Comparison of ENCODE assay signal across 13 cellular contexts in genomic region chr13:78589206-78589605, GRCh38. TPM values are rescaled to one million over a fixed set of nuclear protein-coding genes. Genes with fewer than 3 reads are reported as not detected.
DNase-seq lines count a peak whose midpoint lies in the region; ATAC-seq and TF ChIP-seq lines count a peak whose summit lies in the region.
"Had no signal": no experiment of that assay in that cellular context is flagged by ENCODE, and none has a peak within 500 bp of the region (broad histone marks: within the 10 kb centered on the region; RNA-seq: fewer than 3 reads in every experiment).

No MANE protein-coding gene starts in this region.

- in situ Hi-C loops in Caki2 (cut with HindIII; ENCODE audit: low pct_unique_long_range_greater_than_20kb, low sequenced_read_pairs), result no loop called here

- H4K20me1 ChIP-seq in HCT116 (ENCODE audit: insufficient read depth), result no peaks in the 10 kb centered on the region; the same call in 1 of the 2 replicates

- no peaks in the 10 kb centered on the region for H3K36me3 ChIP-seq in HCT116 (ENCODE audit: control insufficient read depth in 1 of 2, insufficient read depth in 2 of 2, low read length in 2 of 2)
- H3K36me3 ChIP-seq: ovary had no signal

- POLR2A ChIA-PET in HCT116 (lab: Charles Lee), result no interaction called here

- H3K4me3 ChIP-seq in HCT116 (replicated peaks in 1 of 2; ENCODE audit: low read depth in 1 of 2, low read length in 2 of 2), result no peak overlapping the region
- H3K4me3 ChIP-seq: ovary had no signal

- H3K79me2 ChIP-seq in HCT116 (ENCODE audit: insufficient read depth, low read length), result no peaks in the 10 kb centered on the region

- H3K36me3 Mint-ChIP-seq in stimulated activated effector memory CD8-positive, alpha-beta T cell treated with anti-CD3 and anti-CD28 coated beads, Interleukin-12 subunit alpha, Interleukin-12 subunit beta, amount 100 ng/mL, for 72 hours, result no peaks in the 10 kb centered on the region
- H3K36me3 Mint-ChIP-seq in T-helper 17 cell (ENCODE audit: low read depth), result peaks cover 2% of the 10 kb centered on the region

- ATAC-seq in HCT116, result no peak
- ATAC-seq in stimulated activated effector memory CD8-positive, alpha-beta T cell treated with anti-CD3 and anti-CD28 coated beads, Interleukin-12 subunit alpha, Interleukin-12 subunit beta, amount 100 ng/mL, for 72 hours, result no peak
- no peak for ATAC-seq in T-helper 17 cell

- H3K27me3 ChIP-seq in HCT116 (ENCODE audit: insufficient read depth, low read length), result peaks cover 19% of the 10 kb centered on the region
- H3K27me3 ChIP-seq: ovary had no signal

- CTCF ChIA-PET in HCT116 (lab: Charles Lee), result no interaction called here

- intact Hi-C loops in HCT116 (cut with micrococcal nuclease), result no loop called here

- H3K9ac ChIP-seq in HCT116 (ENCODE audit: low read length), result no peak overlapping the region

- peaks cover 7% of the 10 kb centered on the region for H3K4me1 Mint-ChIP-seq in stimulated activated effector memory CD8-positive, alpha-beta T cell treated with anti-CD3 and anti-CD28 coated beads, Interleukin-12 subunit alpha, Interleukin-12 subunit beta, amount 100 ng/mL, for 72 hours
- H3K4me1 Mint-ChIP-seq in T-helper 17 cell, result no peaks in the 10 kb centered on the region

- H3K4me3 Mint-ChIP-seq in stimulated activated effector memory CD8-positive, alpha-beta T cell treated with anti-CD3 and anti-CD28 coated beads, Interleukin-12 subunit alpha, Interleukin-12 subunit beta, amount 100 ng/mL, for 72 hours, result no peak overlapping the region
- H3K4me3 Mint-ChIP-seq in T-helper 17 cell, result no peak overlapping the region

- H3K9me2 ChIP-seq in HCT116 (ENCODE audit: insufficient read depth), result no peaks in the 10 kb centered on the region

- peaks cover 10% of the 10 kb centered on the region for H3K9me3 Mint-ChIP-seq in stimulated activated effector memory CD8-positive, alpha-beta T cell treated with anti-CD3 and anti-CD28 coated beads, Interleukin-12 subunit alpha, Interleukin-12 subunit beta, amount 100 ng/mL, for 72 hours

- no TSS peak for BruUV-seq in HCT116 (replicated peaks; lab: Mats Ljungman, UMichigan)

- TF ChIP-seq POLR2A in HCT116 (IDR thresholded peaks at IDR 0.05; ENCODE audit: borderline replicate concordance, extremely low read depth, insufficient read depth, insufficient read length), result no peak

- RAD21 ChIA-PET in HCT116 (lab: Charles Lee; ENCODE audit: low non-redundant PET in 1 of 2, low total read pairs in 2 of 2, uncharacterized antibody in 2 of 2, unreplicated experiment in 2 of 2), result no interaction called here

- H2AFZ ChIP-seq in HCT116 (ENCODE audit: low read depth, low read length, poor library complexity, severe bottlenecking), result no peak overlapping the region

- no peak overlapping the region for H3K4me2 ChIP-seq in HCT116 (ENCODE audit: low read length)

- TF ChIP-seq CTCF in HCT116 (IDR thresholded peaks at IDR 0.05 in 2 of 3, conservative IDR thresholded peaks at IDR 0.05 in 1 of 3; ENCODE audit: borderline replicate concordance in 1 of 3, insufficient read depth in 1 of 3, low read depth in 2 of 3, low read length in 2 of 3), result no peak

- H3K27ac ChIP-seq in HCT116 (ENCODE audit: low read depth, low read length), result no peak overlapping the region
- H3K27ac ChIP-seq: ovary, VCaP had no signal

- no peaks in the 10 kb centered on the region for H3K4me1 ChIP-seq in HCT116 (ENCODE audit: control insufficient read depth in 1 of 2, insufficient read depth in 2 of 2, low read length in 2 of 2)

- no peak overlapping the region for H3K27ac Mint-ChIP-seq in stimulated activated effector memory CD8-positive, alpha-beta T cell treated with anti-CD3 and anti-CD28 coated beads, Interleukin-12 subunit alpha, Interleukin-12 subunit beta, amount 100 ng/mL, for 72 hours
- no peak overlapping the region for H3K27ac Mint-ChIP-seq in T-helper 17 cell

- H3K9me3 ChIP-seq in HCT116 (ENCODE audit: control insufficient read depth in 1 of 2, insufficient read depth in 1 of 2, low read depth in 1 of 2, low read length in 2 of 2), result no peaks in the 10 kb centered on the region
- H3K9me3 ChIP-seq in T-helper 17 cell (ENCODE audit: control insufficient read depth, low read length, poor library complexity, severe bottlenecking), result no peaks in the 10 kb centered on the region
- H3K9me3 ChIP-seq: ovary had no signal

- no peak for TF ChIP-seq RAD21 in HCT116 (IDR thresholded peaks at IDR 0.05; ENCODE audit: low read depth)

- H3K27me3 Mint-ChIP-seq in T-helper 17 cell, result peaks cover 89% of the 10 kb centered on the region

- DNase-seq in Caki2 (ENCODE audit: low read depth), result peak; percentile 31
- no peak for DNase-seq in HCT116 (ENCODE audit: low read depth, low spot score)
- peak; percentile 29 for DNase-seq in SW480 (ENCODE audit: low spot score)
- peak; percentile 95 for DNase-seq in left kidney (ENCODE audit: low read depth, low spot score)
- no peak for DNase-seq in stimulated activated effector memory CD8-positive, alpha-beta T cell treated with anti-CD3 and anti-CD28 coated beads, Interleukin-12 subunit alpha, Interleukin-12 subunit beta, amount 100 ng/mL, for 72 hours (ENCODE audit: low spot score in 2 of 2)
- no peak for DNase-seq in T-helper 17 cell
- DNase-seq in central memory CD4-positive, alpha-beta T cell, result no peak
- no peak for DNase-seq in NCI-H1092 (lab: John Stamatoyannopoulos, UW)
- DNase-seq: DMS153, NCI-H524, ovary had no signal

TF ChIP-seq in HCT116, 20 proteins besides CTCF, POLR2A, EP300 and RAD21:
- TF ChIP-seq ZNF274 (IDR thresholded peaks at IDR 0.05; ENCODE audit: low read depth, low read length) (no peak), SIN3A (IDR thresholded peaks at IDR 0.05; ENCODE audit: low read depth) (no peak), EZH2phosphoT487 (IDR thresholded peaks at IDR 0.05; ENCODE audit: borderline replicate concordance) (no peak)
- TF ChIP-seq, protein P1, sequence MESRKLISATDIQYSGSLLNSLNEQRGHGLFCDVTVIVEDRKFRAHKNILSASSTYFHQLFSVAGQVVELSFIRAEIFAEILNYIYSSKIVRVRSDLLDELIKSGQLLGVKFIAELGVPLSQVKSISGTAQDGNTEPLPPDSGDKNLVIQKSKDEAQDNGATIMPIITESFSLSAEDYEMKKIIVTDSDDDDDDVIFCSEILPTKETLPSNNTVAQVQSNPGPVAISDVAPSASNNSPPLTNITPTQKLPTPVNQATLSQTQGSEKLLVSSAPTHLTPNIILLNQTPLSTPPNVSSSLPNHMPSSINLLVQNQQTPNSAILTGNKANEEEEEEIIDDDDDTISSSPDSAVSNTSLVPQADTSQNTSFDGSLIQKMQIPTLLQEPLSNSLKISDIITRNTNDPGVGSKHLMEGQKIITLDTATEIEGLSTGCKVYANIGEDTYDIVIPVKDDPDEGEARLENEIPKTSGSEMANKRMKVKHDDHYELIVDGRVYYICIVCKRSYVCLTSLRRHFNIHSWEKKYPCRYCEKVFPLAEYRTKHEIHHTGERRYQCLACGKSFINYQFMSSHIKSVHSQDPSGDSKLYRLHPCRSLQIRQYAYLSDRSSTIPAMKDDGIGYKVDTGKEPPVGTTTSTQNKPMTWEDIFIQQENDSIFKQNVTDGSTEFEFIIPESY (IDR thresholded peaks at IDR 0.05; ENCODE audit: extremely low read depth, insufficient replicate concordance, low read length), result no peak
- TF ChIP-seq, protein P2, sequence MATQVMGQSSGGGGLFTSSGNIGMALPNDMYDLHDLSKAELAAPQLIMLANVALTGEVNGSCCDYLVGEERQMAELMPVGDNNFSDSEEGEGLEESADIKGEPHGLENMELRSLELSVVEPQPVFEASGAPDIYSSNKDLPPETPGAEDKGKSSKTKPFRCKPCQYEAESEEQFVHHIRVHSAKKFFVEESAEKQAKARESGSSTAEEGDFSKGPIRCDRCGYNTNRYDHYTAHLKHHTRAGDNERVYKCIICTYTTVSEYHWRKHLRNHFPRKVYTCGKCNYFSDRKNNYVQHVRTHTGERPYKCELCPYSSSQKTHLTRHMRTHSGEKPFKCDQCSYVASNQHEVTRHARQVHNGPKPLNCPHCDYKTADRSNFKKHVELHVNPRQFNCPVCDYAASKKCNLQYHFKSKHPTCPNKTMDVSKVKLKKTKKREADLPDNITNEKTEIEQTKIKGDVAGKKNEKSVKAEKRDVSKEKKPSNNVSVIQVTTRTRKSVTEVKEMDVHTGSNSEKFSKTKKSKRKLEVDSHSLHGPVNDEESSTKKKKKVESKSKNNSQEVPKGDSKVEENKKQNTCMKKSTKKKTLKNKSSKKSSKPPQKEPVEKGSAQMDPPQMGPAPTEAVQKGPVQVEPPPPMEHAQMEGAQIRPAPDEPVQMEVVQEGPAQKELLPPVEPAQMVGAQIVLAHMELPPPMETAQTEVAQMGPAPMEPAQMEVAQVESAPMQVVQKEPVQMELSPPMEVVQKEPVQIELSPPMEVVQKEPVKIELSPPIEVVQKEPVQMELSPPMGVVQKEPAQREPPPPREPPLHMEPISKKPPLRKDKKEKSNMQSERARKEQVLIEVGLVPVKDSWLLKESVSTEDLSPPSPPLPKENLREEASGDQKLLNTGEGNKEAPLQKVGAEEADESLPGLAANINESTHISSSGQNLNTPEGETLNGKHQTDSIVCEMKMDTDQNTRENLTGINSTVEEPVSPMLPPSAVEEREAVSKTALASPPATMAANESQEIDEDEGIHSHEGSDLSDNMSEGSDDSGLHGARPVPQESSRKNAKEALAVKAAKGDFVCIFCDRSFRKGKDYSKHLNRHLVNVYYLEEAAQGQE (IDR thresholded peaks at IDR 0.05; ENCODE audit: low read depth), result peak; percentile 75

RNA-seq across cellular contexts. Expression of gene POU4F1, which starts 14.1 kb away (rescaled TPM):
- not detected in 2 replicates for total RNA-seq in Caki2 (2014; rRNA removed; shearing (Covaris generic); ENCODE audit: low replicate concordance)
- total RNA-seq in HCT116 (2021; ENCODE audit: unreplicated experiment), result not detected
- polyA plus RNA-seq in HCT116 (2012), result not detected in 2 replicates
- total RNA-seq in T-helper 17 cell, result under 1 TPM; 0.18 to 0.20 TPM
- total RNA-seq: ovary had no signal
- polyA plus RNA-seq: urinary bladder had no signal

Comparison
In these comparisons a context has a peak if more than half of its experiments do, and no peak if none do; other contexts are left out.
1. DNase-seq: peak in Caki2 (single experiment), SW480 (single experiment) and left kidney (single experiment); none in HCT116 (single experiment), stimulated activated effector memory CD8-positive, alpha-beta T cell treated with anti-CD3 and anti-CD28 coated beads, Interleukin-12 subunit alpha, Interleukin-12 subunit beta, amount 100 ng/mL, for 72 hours (0 of 2), T-helper 17 cell (0 of 3), central memory CD4-positive, alpha-beta T cell (single experiment) and NCI-H1092 (single experiment).